16 cellular contexts compared by ENCODE assay signal in the genomic region with DNA sequence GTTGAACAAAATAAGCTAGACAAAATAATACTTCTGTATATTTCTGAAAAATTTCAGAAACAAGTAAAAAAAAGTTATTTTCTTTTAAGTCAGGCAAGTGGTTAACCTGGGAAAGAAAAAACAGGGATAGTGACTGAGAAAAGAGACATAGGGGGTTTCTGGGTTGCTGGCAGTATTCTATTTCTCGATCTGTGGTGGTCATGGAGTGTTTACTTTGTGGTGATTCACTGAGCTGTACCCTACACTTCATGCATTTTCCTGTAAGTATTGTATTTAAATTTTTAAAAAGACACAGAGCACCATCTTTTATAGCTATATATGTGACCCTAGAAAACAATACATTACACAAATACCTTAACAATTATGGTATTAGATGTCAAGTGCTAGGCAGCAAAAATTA.
"Had no signal": no experiment of that assay in that cellular context is flagged by ENCODE, and none has a peak within 500 bp of the region (broad histone marks: within the 10 kb centered on the region; RNA-seq: fewer than 3 reads in every experiment).

No MANE protein-coding gene starts in this region.

- H3K27me3 ChIP-seq: cardiac muscle cell, esophagus muscularis mucosa had no signal

- H3K4me3 ChIP-seq: cardiac muscle cell, esophagus muscularis mucosa, smooth muscle cell had no signal

- H3K27me3 Mint-ChIP-seq: activated CD4-positive, alpha-beta T cell treated with anti-CD3 and anti-CD28 coated beads, Interleukin-2, amount 10 ng/mL, durations not matched to agents 7 days and 5 days; activated naive CD8-positive, alpha-beta T cell treated with anti-CD3 and anti-CD28 coated beads, Interleukin-2, amount 10 ng/mL, durations not matched to agents 7 days and 5 days; stimulated activated naive CD8-positive, alpha-beta T cell treated with anti-CD3 and anti-CD28 coated beads, Interleukin-15, Interleukin-2, amounts not matched to agents 100 ng/mL and 50 ng/mL, for 24 hours; type B pancreatic cell had no signal

- H3K27ac ChIP-seq: cardiac muscle cell, esophagus muscularis mucosa had no signal

- ATAC-seq: right cardiac atrium had no signal

- DNase-seq: activated CD4-positive, alpha-beta T cell treated with anti-CD3 and anti-CD28 coated beads, Interleukin-2, amount 10 ng/mL, durations not matched to agents 7 days and 5 days; activated CD4-positive, CD25-positive, alpha-beta regulatory T cell; activated CD8-positive, alpha-beta memory T cell treated with anti-CD3 and anti-CD28 coated beads for 24 hours; activated naive CD4-positive, alpha-beta T cell; activated naive CD8-positive, alpha-beta T cell treated with anti-CD3 and anti-CD28 coated beads, Interleukin-2, amount 10 ng/mL, durations not matched to agents 7 days and 5 days; glutamatergic neuron; hypothalamus; nucleus accumbens; right cardiac atrium had no signal

- H3K36me3 ChIP-seq: cardiac muscle cell, esophagus muscularis mucosa had no signal

- H3K4me1 Mint-ChIP-seq: nephron had no signal

- H3K27ac Mint-ChIP-seq: activated CD4-positive, alpha-beta T cell treated with anti-CD3 and anti-CD28 coated beads, Interleukin-2, amount 10 ng/mL, durations not matched to agents 7 days and 5 days; activated naive CD8-positive, alpha-beta T cell treated with anti-CD3 and anti-CD28 coated beads, Interleukin-2, amount 10 ng/mL, durations not matched to agents 7 days and 5 days; nephron; stimulated activated naive CD8-positive, alpha-beta T cell treated with anti-CD3 and anti-CD28 coated beads, Interleukin-15, Interleukin-2, amounts not matched to agents 100 ng/mL and 50 ng/mL, for 24 hours; T-helper 2 cell treated with Interferon-gamma antibody and Interleukin-4, amounts not matched to agents 5 μg/mL and 100 μg/mL, for 36 hours; type B pancreatic cell had no signal

- H3K9me3 ChIP-seq: esophagus muscularis mucosa had no signal

- H3K9me3 Mint-ChIP-seq: activated naive CD8-positive, alpha-beta T cell treated with anti-CD3 and anti-CD28 coated beads, Interleukin-2, amount 10 ng/mL, durations not matched to agents 7 days and 5 days; stimulated activated naive CD8-positive, alpha-beta T cell treated with anti-CD3 and anti-CD28 coated beads, Interleukin-15, Interleukin-2, amounts not matched to agents 100 ng/mL and 50 ng/mL, for 24 hours; T-helper 2 cell treated with Interferon-gamma antibody and Interleukin-4, amounts not matched to agents 5 μg/mL and 100 μg/mL, for 36 hours; type B pancreatic cell had no signal

- H3K4me3 Mint-ChIP-seq: activated CD4-positive, alpha-beta T cell treated with anti-CD3 and anti-CD28 coated beads, Interleukin-2, amount 10 ng/mL, durations not matched to agents 7 days and 5 days; activated naive CD8-positive, alpha-beta T cell treated with anti-CD3 and anti-CD28 coated beads, Interleukin-2, amount 10 ng/mL, durations not matched to agents 7 days and 5 days; nephron; stimulated activated naive CD8-positive, alpha-beta T cell treated with anti-CD3 and anti-CD28 coated beads, Interleukin-15, Interleukin-2, amounts not matched to agents 100 ng/mL and 50 ng/mL, for 24 hours; T-helper 2 cell treated with Interferon-gamma antibody and Interleukin-4, amounts not matched to agents 5 μg/mL and 100 μg/mL, for 36 hours; type B pancreatic cell had no signal

- H3K4me2 ChIP-seq: smooth muscle cell had no signal
